ENCODE assay signal across 1 cellular context in genomic region chr6:27553123-27553904, GRCh38.
TF ChIP-seq lines count a peak whose summit lies in the region.

No MANE protein-coding gene starts in this region.

TF ChIP-seq in K562, 482 proteins besides CTCF, POLR2A, EP300 and RAD21 (continued from another document and continues in another):
- TF ChIP-seq ZNF165 (CRISPR knock-in tag; IDR thresholded peaks at IDR 0.05; ENCODE audit: borderline replicate concordance) = 0 out of 2 replicates have a peak, but pooled peaks have one; percentile 54
- TF ChIP-seq CREB1 (IDR thresholded peaks at IDR 0.05) = peak; percentile 92
- TF ChIP-seq CREB1 (CRISPR knock-in tag; IDR thresholded peaks at IDR 0.05) = peak; percentile 78
- TF ChIP-seq THRB (CRISPR knock-in tag; conservative IDR thresholded peaks at IDR 0.05) = peak; percentile 91
- peak; percentile 79 for TF ChIP-seq GATAD2B (IDR thresholded peaks at IDR 0.05; ENCODE audit: borderline replicate concordance)
- TF ChIP-seq BHLHE40 (IDR thresholded peaks at IDR 0.05; ENCODE audit: low read length) = peak; percentile 37; the same call in 1 of the 2 replicates
- no peak for TF ChIP-seq KLF10 (CRISPR knock-in tag; IDR thresholded peaks at IDR 0.05)
- peak; percentile 81; the same call in 1 of the 2 replicates for TF ChIP-seq ELK3 (CRISPR knock-in tag; IDR thresholded peaks at IDR 0.05)
- no peak for TF ChIP-seq ZBTB1 (CRISPR knock-in tag; IDR thresholded peaks at IDR 0.05; ENCODE audit: borderline replicate concordance, low read depth)
- peak; percentile 83 for TF ChIP-seq TEAD4 (IDR thresholded peaks at IDR 0.05; ENCODE audit: low read length)
- no peak for TF ChIP-seq TEAD4 (CRISPR knock-in tag; IDR thresholded peaks at IDR 0.05; ENCODE audit: borderline replicate concordance)
- TF ChIP-seq HIVEP1 (CRISPR knock-in tag; IDR thresholded peaks at IDR 0.05) = no peak
- no peak for TF ChIP-seq ZNF311 (CRISPR knock-in tag; IDR thresholded peaks at IDR 0.05)
- no peak for TF ChIP-seq SRF (CRISPR knock-in tag; IDR thresholded peaks at IDR 0.05)
- peak; percentile 64 to 76 for TF ChIP-seq NONO (IDR thresholded peaks at IDR 0.05; ENCODE audit: low read depth in 2 of 2, low read length in 1 of 2)
- TF ChIP-seq NEUROD1 (IDR thresholded peaks at IDR 0.05; ENCODE audit: borderline replicate concordance, low read depth, low read length, partially characterized antibody) = no peak
- 0 out of 2 replicates have a peak, but pooled peaks have one; percentile 5 for TF ChIP-seq ZNF3 (CRISPR knock-in tag; IDR thresholded peaks at IDR 0.05)
- TF ChIP-seq ELK1 (CRISPR knock-in tag; IDR thresholded peaks at IDR 0.05) = no peak
- peak; percentile 75 for TF ChIP-seq NFIC (IDR thresholded peaks at IDR 0.05)
- peak; percentile 83 for TF ChIP-seq TRIM28 (IDR thresholded peaks at IDR 0.05)
- TF ChIP-seq U2AF2 (optimal IDR thresholded peaks at IDR 0.05; ENCODE audit: low read depth, low read length) = no peak
- peak; percentile 62; the same call in 1 of the 2 replicates for TF ChIP-seq BACH1 (tag; IDR thresholded peaks at IDR 0.05)
- TF ChIP-seq CXXC5 (CRISPR knock-in tag; IDR thresholded peaks at IDR 0.05) = peak; percentile 72
- no peak for TF ChIP-seq ZNF778 (CRISPR knock-in tag; IDR thresholded peaks at IDR 0.05)
- TF ChIP-seq HBP1 (CRISPR knock-in tag; IDR thresholded peaks at IDR 0.05) = peak; percentile 86; the same call in 1 of the 2 replicates
- peak; percentile 92 for TF ChIP-seq JUN (IDR thresholded peaks at IDR 0.05; ENCODE audit: borderline replicate concordance, low read depth, low read length)
- TF ChIP-seq JUN (CRISPR knock-in tag; IDR thresholded peaks at IDR 0.05; ENCODE audit: borderline replicate concordance) = no peak; the same call in 1 of the 2 replicates
- TF ChIP-seq OTX1 (CRISPR knock-in tag; IDR thresholded peaks at IDR 0.05) = no peak
- 0 out of 2 replicates have a peak, but pooled peaks have one; percentile 66 for TF ChIP-seq ZBTB43 (CRISPR knock-in tag; IDR thresholded peaks at IDR 0.05)
- peak in 1 of 2 experiments; percentile 64; a peak in 1 of 4 replicates for TF ChIP-seq UBTF (IDR thresholded peaks at IDR 0.05; ENCODE audit: borderline replicate concordance in 1 of 2, low read depth in 2 of 2, low read length in 2 of 2)
- peak; percentile 57; the same call in 1 of the 2 replicates for TF ChIP-seq BRD4 (IDR thresholded peaks at IDR 0.05)
- TF ChIP-seq HSF4 (CRISPR knock-in tag; IDR thresholded peaks at IDR 0.05; ENCODE audit: borderline replicate concordance) = no peak
- TF ChIP-seq HDGF (IDR thresholded peaks at IDR 0.05) = no peak
- TF ChIP-seq POLR2AphosphoS5 (IDR thresholded peaks at IDR 0.05; ENCODE audit: control insufficient read depth, insufficient read depth, low read depth, low read length) = no peak; the same call in none of the 2 replicates
- peak; percentile 27; the same call in 1 of the 2 replicates for TF ChIP-seq PYGO2 (tag; IDR thresholded peaks at IDR 0.05)
- peak; percentile 25; the same call in 1 of the 2 replicates for TF ChIP-seq ZNF431 (CRISPR knock-in tag; IDR thresholded peaks at IDR 0.05)
- TF ChIP-seq ZNF583 (CRISPR knock-in tag; IDR thresholded peaks at IDR 0.05) = no peak
- no peak for TF ChIP-seq THRA (IDR thresholded peaks at IDR 0.05)
- TF ChIP-seq ZNF561 (CRISPR knock-in tag; conservative IDR thresholded peaks at IDR 0.05) = no peak
- no peak for TF ChIP-seq ZNF398 (CRISPR knock-in tag; IDR thresholded peaks at IDR 0.05)
- peak; percentile 52; the same call in 1 of the 2 replicates for TF ChIP-seq PML (IDR thresholded peaks at IDR 0.05; ENCODE audit: low read length)
- TF ChIP-seq ETV1 (tag; conservative IDR thresholded peaks at IDR 0.05; ENCODE audit: low read depth) = peak; percentile 32; the same call in 1 of the 2 replicates
- TF ChIP-seq ZNF232 (CRISPR knock-in tag; IDR thresholded peaks at IDR 0.05) = no peak
